ENCODE assay signal across 1 cellular context in genomic region chr5:132829742-132830435, GRCh38.
TF ChIP-seq lines count a peak whose summit lies in the region.

No MANE protein-coding gene starts in this region.

TF ChIP-seq in WTC11, 78 proteins besides CTCF, POLR2A, EP300 and RAD21 (continued from another document):
- TF ChIP-seq ZNF281 (CRISPR knock-in tag; IDR thresholded peaks at IDR 0.05) (no peak), ZNF396 (CRISPR knock-in tag; IDR thresholded peaks at IDR 0.05; ENCODE audit: borderline replicate concordance) (no peak), HMGA2 (CRISPR knock-in tag; IDR thresholded peaks at IDR 0.05) (no peak), NR3C1 (CRISPR knock-in tag; conservative IDR thresholded peaks at IDR 0.05; ENCODE audit: low read depth) (no peak), SP1 (CRISPR knock-in tag; conservative IDR thresholded peaks at IDR 0.05) (0 out of 2 replicates have a peak, but pooled peaks have one; percentile 25), SMAD4 (CRISPR knock-in tag; IDR thresholded peaks at IDR 0.05) (no peak), FOXP1 (CRISPR knock-in tag; IDR thresholded peaks at IDR 0.05; ENCODE audit: borderline replicate concordance) (0 out of 2 replicates have a peak, but pooled peaks have one; percentile 33), ZNF317 (CRISPR knock-in tag; IDR thresholded peaks at IDR 0.05; ENCODE audit: borderline replicate concordance, low read depth) (no peak), JUN (CRISPR knock-in tag; IDR thresholded peaks at IDR 0.05) (no peak), MXD4 (CRISPR knock-in tag; IDR thresholded peaks at IDR 0.05; ENCODE audit: borderline replicate concordance) (no peak), ZNF232 (CRISPR knock-in tag; IDR thresholded peaks at IDR 0.05) (no peak), GABPB1 (CRISPR knock-in tag; IDR thresholded peaks at IDR 0.05) (0 out of 2 replicates have a peak, but pooled peaks have one; percentile 14), GTF2I (CRISPR knock-in tag; conservative IDR thresholded peaks at IDR 0.05) (no peak), ERG (CRISPR knock-in tag; IDR thresholded peaks at IDR 0.05) (no peak), TEAD1 (CRISPR knock-in tag; IDR thresholded peaks at IDR 0.05) (no peak; the same call in 1 of the 2 replicates), TEAD4 (CRISPR knock-in tag; IDR thresholded peaks at IDR 0.05) (no peak), ELF4 (CRISPR knock-in tag; IDR thresholded peaks at IDR 0.05; ENCODE audit: low read depth) (no peak), RORB (CRISPR knock-in tag; IDR thresholded peaks at IDR 0.05) (no peak), NFYB (CRISPR knock-in tag; conservative IDR thresholded peaks at IDR 0.05; ENCODE audit: low read depth) (no peak)
- TF ChIP-seq, protein P1, sequence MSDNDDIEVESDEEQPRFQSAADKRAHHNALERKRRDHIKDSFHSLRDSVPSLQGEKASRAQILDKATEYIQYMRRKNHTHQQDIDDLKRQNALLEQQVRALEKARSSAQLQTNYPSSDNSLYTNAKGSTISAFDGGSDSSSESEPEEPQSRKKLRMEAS (CRISPR knock-in tag; IDR thresholded peaks at IDR 0.05) = peak; percentile 40; the same call in 1 of the 2 replicates
- TF ChIP-seq, protein P2, sequence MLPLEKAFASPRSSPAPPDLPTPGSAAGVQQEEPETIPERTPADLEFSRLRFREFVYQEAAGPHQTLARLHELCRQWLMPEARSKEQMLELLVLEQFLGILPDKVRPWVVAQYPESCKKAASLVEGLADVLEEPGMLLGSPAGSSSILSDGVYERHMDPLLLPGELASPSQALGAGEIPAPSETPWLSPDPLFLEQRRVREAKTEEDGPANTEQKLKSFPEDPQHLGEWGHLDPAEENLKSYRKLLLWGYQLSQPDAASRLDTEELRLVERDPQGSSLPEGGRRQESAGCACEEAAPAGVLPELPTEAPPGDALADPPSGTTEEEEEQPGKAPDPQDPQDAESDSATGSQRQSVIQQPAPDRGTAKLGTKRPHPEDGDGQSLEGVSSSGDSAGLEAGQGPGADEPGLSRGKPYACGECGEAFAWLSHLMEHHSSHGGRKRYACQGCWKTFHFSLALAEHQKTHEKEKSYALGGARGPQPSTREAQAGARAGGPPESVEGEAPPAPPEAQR (CRISPR knock-in tag; IDR thresholded peaks at IDR 0.05) = no peak
- TF ChIP-seq, protein P3, sequence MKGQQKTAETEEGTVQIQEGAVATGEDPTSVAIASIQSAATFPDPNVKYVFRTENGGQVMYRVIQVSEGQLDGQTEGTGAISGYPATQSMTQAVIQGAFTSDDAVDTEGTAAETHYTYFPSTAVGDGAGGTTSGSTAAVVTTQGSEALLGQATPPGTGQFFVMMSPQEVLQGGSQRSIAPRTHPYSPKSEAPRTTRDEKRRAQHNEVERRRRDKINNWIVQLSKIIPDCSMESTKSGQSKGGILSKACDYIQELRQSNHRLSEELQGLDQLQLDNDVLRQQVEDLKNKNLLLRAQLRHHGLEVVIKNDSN (CRISPR knock-in tag; IDR thresholded peaks at IDR 0.05) = no peak
- TF ChIP-seq, protein P4, sequence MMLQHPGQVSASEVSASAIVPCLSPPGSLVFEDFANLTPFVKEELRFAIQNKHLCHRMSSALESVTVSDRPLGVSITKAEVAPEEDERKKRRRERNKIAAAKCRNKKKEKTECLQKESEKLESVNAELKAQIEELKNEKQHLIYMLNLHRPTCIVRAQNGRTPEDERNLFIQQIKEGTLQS (CRISPR knock-in tag; conservative IDR thresholded peaks at IDR 0.05) = no peak
